In genomic region chr9:101354143-101354764, GRCh38 we compare ENCODE assay signal across 1 cellular context.
TF ChIP-seq lines count a peak whose summit lies in the region.

No MANE protein-coding gene starts in this region.

TF ChIP-seq in HepG2, 621 proteins besides CTCF, POLR2A, EP300 and RAD21 (continued from another document and continues in another):
- 0 out of 2 replicates have a peak, but pooled peaks have one; percentile 37 for TF ChIP-seq DMAP1 (CRISPR knock-in tag; IDR thresholded peaks at IDR 0.05)
- no peak for TF ChIP-seq CENPX (CRISPR knock-in tag; IDR thresholded peaks at IDR 0.05)
- TF ChIP-seq SMAD1 (CRISPR knock-in tag; IDR thresholded peaks at IDR 0.05; ENCODE audit: borderline replicate concordance, low read depth) = no peak
- peak; percentile 47 for TF ChIP-seq CCAR2 (optimal IDR thresholded peaks at IDR 0.05; ENCODE audit: low read depth, low read length)
- no peak for TF ChIP-seq ZNF841 (CRISPR knock-in tag; IDR thresholded peaks at IDR 0.05; ENCODE audit: borderline replicate concordance)
- TF ChIP-seq TFDP1 (CRISPR knock-in tag; IDR thresholded peaks at IDR 0.05; ENCODE audit: borderline replicate concordance) = peak; percentile 39; the same call in 1 of the 2 replicates
- TF ChIP-seq ZIK1 (CRISPR knock-in tag; IDR thresholded peaks at IDR 0.05; ENCODE audit: borderline replicate concordance, low read depth) = no peak
- TF ChIP-seq MATR3 (CRISPR knock-in tag; IDR thresholded peaks at IDR 0.05) = no peak
- peak; percentile 56 for TF ChIP-seq NR2F6 (IDR thresholded peaks at IDR 0.05)
- TF ChIP-seq NR2F6 (CRISPR knock-in tag; IDR thresholded peaks at IDR 0.05) = peak; percentile 59
- TF ChIP-seq TCF7 (IDR thresholded peaks at IDR 0.05; ENCODE audit: low read depth) = peak; percentile 85
- 0 out of 2 replicates have a peak, but pooled peaks have one; percentile 55 for TF ChIP-seq ZNF441 (CRISPR knock-in tag; IDR thresholded peaks at IDR 0.05; ENCODE audit: borderline replicate concordance)
- peak; percentile 14 for TF ChIP-seq ZFY (CRISPR knock-in tag; IDR thresholded peaks at IDR 0.05)
- TF ChIP-seq ZNF784 (CRISPR knock-in tag; IDR thresholded peaks at IDR 0.05; ENCODE audit: borderline replicate concordance) = peak; percentile 76
- TF ChIP-seq NFKB2 (CRISPR knock-in tag; IDR thresholded peaks at IDR 0.05; ENCODE audit: borderline replicate concordance) = no peak
- peak; percentile 20 for TF ChIP-seq MED8 (CRISPR knock-in tag; IDR thresholded peaks at IDR 0.05; ENCODE audit: insufficient replicate concordance)
- 0 out of 2 replicates have a peak, but pooled peaks have one; percentile 20 for TF ChIP-seq ZSCAN25 (CRISPR knock-in tag; IDR thresholded peaks at IDR 0.05)
- 0 out of 2 replicates have a peak, but pooled peaks have one; percentile 49 for TF ChIP-seq ZNF557 (CRISPR knock-in tag; IDR thresholded peaks at IDR 0.05)
- no peak; the same call in 1 of the 2 replicates for TF ChIP-seq SP5 (CRISPR knock-in tag; IDR thresholded peaks at IDR 0.05; ENCODE audit: borderline replicate concordance, low read depth)
- no peak for TF ChIP-seq ETS1 (CRISPR knock-in tag; IDR thresholded peaks at IDR 0.05)
- TF ChIP-seq ZNF30 (CRISPR knock-in tag; IDR thresholded peaks at IDR 0.05) = no peak
- TF ChIP-seq ZNF672 (CRISPR knock-in tag; IDR thresholded peaks at IDR 0.05) = no peak
- TF ChIP-seq ZNF674 (CRISPR knock-in tag; IDR thresholded peaks at IDR 0.05; ENCODE audit: low read depth) = no peak
- TF ChIP-seq SMARCE1 (IDR thresholded peaks at IDR 0.05; ENCODE audit: borderline replicate concordance) = peak; percentile 62; the same call in 1 of the 2 replicates
- TF ChIP-seq GTF2F1 (IDR thresholded peaks at IDR 0.05; ENCODE audit: low read length) = no peak
- TF ChIP-seq IKZF1 (IDR thresholded peaks at IDR 0.05) = no peak
- TF ChIP-seq ZNF510 (CRISPR knock-in tag; IDR thresholded peaks at IDR 0.05; ENCODE audit: low read depth) = no peak
- TF ChIP-seq BCL3 (CRISPR knock-in tag; IDR thresholded peaks at IDR 0.05) = peak; percentile 6; the same call in 1 of the 2 replicates
- no peak for TF ChIP-seq KLF13 (CRISPR knock-in tag; IDR thresholded peaks at IDR 0.05)
- peak; percentile 86 for TF ChIP-seq ZNF331 (CRISPR knock-in tag; IDR thresholded peaks at IDR 0.05)
- peak; percentile 84; the same call in 1 of the 2 replicates for TF ChIP-seq ELF4 (CRISPR knock-in tag; IDR thresholded peaks at IDR 0.05; ENCODE audit: borderline replicate concordance)
- peak; percentile 64; the same call in 1 of the 2 replicates for TF ChIP-seq ZNF335 (CRISPR knock-in tag; IDR thresholded peaks at IDR 0.05)
- peak; percentile 86 for TF ChIP-seq ELF3 (CRISPR knock-in tag; IDR thresholded peaks at IDR 0.05)
- TF ChIP-seq PAXIP1 (CRISPR knock-in tag; conservative IDR thresholded peaks at IDR 0.05) = peak; percentile 99
- TF ChIP-seq ZNF816 (CRISPR knock-in tag; IDR thresholded peaks at IDR 0.05; ENCODE audit: borderline replicate concordance) = peak; percentile 53; the same call in 1 of the 2 replicates
- TF ChIP-seq ZFYVE20 (CRISPR knock-in tag; IDR thresholded peaks at IDR 0.05; ENCODE audit: borderline replicate concordance, low read depth) = no peak
- no peak for TF ChIP-seq DNMT1 (CRISPR knock-in tag; IDR thresholded peaks at IDR 0.05)
- no peak for TF ChIP-seq ZNF776 (CRISPR knock-in tag; IDR thresholded peaks at IDR 0.05)
- TF ChIP-seq SPEN (CRISPR knock-in tag; IDR thresholded peaks at IDR 0.05; ENCODE audit: low read depth) = peak; percentile 7; the same call in 1 of the 2 replicates
- peak; percentile 87 for TF ChIP-seq RXRB (CRISPR knock-in tag; IDR thresholded peaks at IDR 0.05; ENCODE audit: borderline replicate concordance)
- TF ChIP-seq CSRNP2 (CRISPR knock-in tag; conservative IDR thresholded peaks at IDR 0.05; ENCODE audit: low read depth) = no peak
- TF ChIP-seq NR1H2 (CRISPR knock-in tag; IDR thresholded peaks at IDR 0.05; ENCODE audit: borderline replicate concordance, low read depth) = no peak
- TF ChIP-seq JUND (CRISPR knock-in tag; IDR thresholded peaks at IDR 0.05) = peak; percentile 99
- TF ChIP-seq GMEB1 (CRISPR knock-in tag; IDR thresholded peaks at IDR 0.05; ENCODE audit: borderline replicate concordance) = no peak
- TF ChIP-seq FOXA3 (CRISPR knock-in tag; IDR thresholded peaks at IDR 0.05) = peak; percentile 91
- no peak for TF ChIP-seq PCBP1 (IDR thresholded peaks at IDR 0.05; ENCODE audit: borderline replicate concordance, low read depth, low read length)
- TF ChIP-seq ZNF225 (CRISPR knock-in tag; IDR thresholded peaks at IDR 0.05) = no peak
- no peak for TF ChIP-seq GPN1 (CRISPR knock-in tag; IDR thresholded peaks at IDR 0.05; ENCODE audit: borderline replicate concordance)
- TF ChIP-seq ZNF576 (CRISPR knock-in tag; IDR thresholded peaks at IDR 0.05) = no peak
- peak; percentile 76; the same call in 1 of the 2 replicates for TF ChIP-seq SMAD3 (CRISPR knock-in tag; IDR thresholded peaks at IDR 0.05)
- 0 out of 2 replicates have a peak, but pooled peaks have one; percentile 63 for TF ChIP-seq ZBTB38 (CRISPR knock-in tag; IDR thresholded peaks at IDR 0.05)
- peak; percentile 72; the same call in 1 of the 2 replicates for TF ChIP-seq MLX (CRISPR knock-in tag; IDR thresholded peaks at IDR 0.05)
- TF ChIP-seq KMT2B (CRISPR knock-in tag; IDR thresholded peaks at IDR 0.05) = no peak
